Comparison of ENCODE assay signal across 13 cellular contexts in the genomic region with DNA sequence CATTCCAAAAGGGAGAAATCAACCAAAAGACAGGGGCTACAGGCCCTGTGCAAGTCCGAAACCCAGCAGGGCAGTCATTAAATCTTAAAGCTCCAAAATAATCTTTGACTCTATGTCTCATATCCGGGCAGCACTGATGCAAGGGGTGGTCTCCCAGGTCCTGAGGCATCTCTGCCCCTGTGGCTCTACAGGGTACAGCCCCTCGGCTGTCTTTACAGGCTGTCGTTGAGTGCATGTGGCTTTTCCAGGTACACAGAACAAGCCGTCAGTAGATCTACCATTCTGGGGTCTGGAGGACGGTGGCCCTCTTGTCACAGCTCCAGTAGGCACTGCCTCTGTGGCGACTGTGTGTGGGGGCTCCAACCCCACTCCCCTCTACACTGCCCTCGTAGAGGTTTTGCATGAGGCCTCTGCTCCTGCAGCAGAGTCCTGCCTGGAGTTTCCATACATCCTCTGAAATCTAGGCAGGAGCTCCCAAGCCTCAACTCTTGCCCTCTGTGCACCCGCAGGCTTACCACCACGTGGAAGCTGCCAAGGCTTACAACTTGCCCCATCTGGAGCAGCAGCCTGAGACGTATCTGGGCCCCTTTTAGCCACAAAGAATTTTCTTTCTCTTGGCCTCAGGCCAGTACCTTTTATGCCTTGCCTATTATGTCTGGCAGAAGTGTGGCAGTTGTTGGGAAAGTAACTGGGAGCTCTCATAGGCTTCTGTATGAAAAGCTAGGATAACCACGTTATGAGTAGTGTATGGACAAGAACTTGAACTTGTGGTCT. TPM values are rescaled to one million over a fixed set of nuclear protein-coding genes. Genes with fewer than 3 reads are reported as not detected.
DNase-seq lines count a peak whose midpoint lies in the region; ATAC-seq and TF ChIP-seq lines count a peak whose summit lies in the region.
"Had no signal": no experiment of that assay in that cellular context is flagged by ENCODE, and none has a peak within 500 bp of the region (broad histone marks: within the 10 kb centered on the region; RNA-seq: fewer than 3 reads in every experiment).

No MANE protein-coding gene starts in this region.

- CTCF ChIA-PET in CD8-positive, alpha-beta T cell (lab: Charles Lee): interaction anchor here (0.6 kb wide), 1 partner anchor 272 kb away, joined by 3 read pairs; no protein-coding TSS in a partner anchor

- WGBS in HUES64: 76% methylated on average over 12 of the region's 12 CpGs

- POLR2A ChIA-PET in CD8-positive, alpha-beta T cell (lab: Charles Lee): interaction anchor here (1.2 kb wide), 1 partner anchor 28 kb away, joined by 4 read pairs; no protein-coding TSS in a partner anchor

- H3K4me1 Mint-ChIP-seq in CD8-positive, alpha-beta T cell (ENCODE audit: low read depth): peaks cover 43% of the 10 kb centered on the region

- H3K4me1 ChIP-seq in HUES64 (ENCODE audit: insufficient read depth, low read length): peaks cover 44% of the 10 kb centered on the region
- H3K4me1 ChIP-seq in SJCRH30: peaks cover 13% of the 10 kb centered on the region
- no peaks in the 10 kb centered on the region for H3K4me1 ChIP-seq in CD8-positive, alpha-beta T cell (ENCODE audit: insufficient read depth, low read length)

- H3K36me3 Mint-ChIP-seq in CD8-positive, alpha-beta T cell: no peaks in the 10 kb centered on the region

- H3K9me3 Mint-ChIP-seq in CD8-positive, alpha-beta T cell: no peaks in the 10 kb centered on the region
- H3K9me3 Mint-ChIP-seq: activated CD4-positive, alpha-beta T cell treated with anti-CD3 and anti-CD28 coated beads, Interleukin-2, amount 10 ng/mL, durations not matched to agents 24 days and 14 days had no signal

- H3K27me3 ChIP-seq in HUES64 (ENCODE audit: insufficient read depth, low read length) (no peaks in the 10 kb centered on the region), SJCRH30 (no peaks in the 10 kb centered on the region), dorsolateral prefrontal cortex (no peaks in the 10 kb centered on the region)
- H3K27me3 ChIP-seq in CD8-positive, alpha-beta T cell (ENCODE audit: insufficient read depth, low read length): no peaks in the 10 kb centered on the region
- H3K27me3 ChIP-seq: spleen had no signal

- intact Hi-C loops in dorsolateral prefrontal cortex (cut with DNase I): loop anchor here in 1 of 2 donors (10.0 kb wide), 1 partner anchor 252 kb away; no protein-coding TSS in a partner anchor
- intact Hi-C loops in CD8-positive, alpha-beta T cell (cut with DNase I, micrococcal nuclease): no loop called here

- H3K36me3 ChIP-seq in HUES64 (ENCODE audit: insufficient read depth, low read length) (no peaks in the 10 kb centered on the region), SJCRH30 (no peaks in the 10 kb centered on the region)
- H3K36me3 ChIP-seq in CD8-positive, alpha-beta T cell (ENCODE audit: insufficient read depth, low read length): no peaks in the 10 kb centered on the region
- H3K36me3 ChIP-seq: spleen had no signal

- H3K4me3 ChIP-seq in HUES64 (ENCODE audit: low read length) (no peak overlapping the region), SJCRH30 (no peak overlapping the region), dorsolateral prefrontal cortex (no peak overlapping the region)
- H3K4me3 ChIP-seq in CD8-positive, alpha-beta T cell (ENCODE audit: low read depth, low read length): no peak overlapping the region
- H3K4me3 ChIP-seq: spleen had no signal

- TF ChIP-seq CTCF in dorsolateral prefrontal cortex (IDR thresholded peaks at IDR 0.05 in 54 of 56, conservative IDR thresholded peaks at IDR 0.05 in 2 of 56; ENCODE audit: low read depth in 1 of 56, partially characterized antibody in 56 of 56): no peak
- TF ChIP-seq CTCF in CD8-positive, alpha-beta T cell (IDR thresholded peaks at IDR 0.05): no peak

- H3K4me3 Mint-ChIP-seq in CD8-positive, alpha-beta T cell: no peak overlapping the region
- H3K4me3 Mint-ChIP-seq: activated CD4-positive, alpha-beta T cell treated with anti-CD3 and anti-CD28 coated beads, Interleukin-2, amount 10 ng/mL, durations not matched to agents 24 days and 14 days had no signal

- no peak for ATAC-seq in CD8-positive, alpha-beta T cell

- no peaks in the 10 kb centered on the region for H3K9me3 ChIP-seq in HUES64 (ENCODE audit: insufficient read depth, low read depth, low read length)
- H3K9me3 ChIP-seq in SJCRH30 (replicated peaks): no peaks in the 10 kb centered on the region
- no peaks in the 10 kb centered on the region for H3K9me3 ChIP-seq in CD8-positive, alpha-beta T cell (ENCODE audit: low read length)
- H3K9me3 ChIP-seq: spleen had no signal

- H3K27ac ChIP-seq in HUES64 (ENCODE audit: low read depth, low read length) (0 out of 2 replicates have a peak overlapping the region, but pooled peaks have one; percentile 12), SJCRH30 (peak overlapping the region; percentile 11; the same call in 1 of the 2 replicates), dorsolateral prefrontal cortex (peak overlapping the region in 9 of 59 donors; percentile 5 to 44 (median 26))
- no peak overlapping the region for H3K27ac ChIP-seq in CD8-positive, alpha-beta T cell (ENCODE audit: low read depth, low read length)
- H3K27ac ChIP-seq: spleen had no signal

- H3K9ac ChIP-seq in HUES64 (ENCODE audit: low read depth, low read length): no peak overlapping the region

- no peaks in the 10 kb centered on the region for H3K27me3 Mint-ChIP-seq in CD8-positive, alpha-beta T cell (ENCODE audit: low read depth)
- H3K27me3 Mint-ChIP-seq: activated CD4-positive, alpha-beta T cell treated with anti-CD3 and anti-CD28 coated beads, Interleukin-2, amount 10 ng/mL, durations not matched to agents 24 days and 14 days had no signal

- peak; percentile 55 for DNase-seq in EH (ENCODE audit: low read depth)
- peak; percentile 81 to 91 for DNase-seq in SJCRH30
- peak; percentile 56 for DNase-seq in islet precursor cell
- DNase-seq in dorsolateral prefrontal cortex: no peak
- DNase-seq in CD8-positive, alpha-beta T cell: no peak
- DNase-seq in activated T-cell treated with anti-CD3 and anti-CD28 coated beads, Interleukin-2, amount 50 U/mL, for 48 hours: no peak
- DNase-seq in HuH-7 (ENCODE audit: low spot score): no peak
- DNase-seq: activated CD4-positive, alpha-beta T cell treated with anti-CD3 and anti-CD28 coated beads, Interleukin-2, amount 10 ng/mL, durations not matched to agents 24 days and 14 days; cerebellar nuclear complex; kidney; NCI-H526; spleen had no signal

- no peak overlapping the region for H3K27ac Mint-ChIP-seq in CD8-positive, alpha-beta T cell
- H3K27ac Mint-ChIP-seq: activated CD4-positive, alpha-beta T cell treated with anti-CD3 and anti-CD28 coated beads, Interleukin-2, amount 10 ng/mL, durations not matched to agents 24 days and 14 days had no signal

RNA-seq across cellular contexts. Expression of a gene that starts 52.5 kb away (rescaled TPM):
- 13.2 TPM for polyA plus RNA-seq in HUES64 (2013, experiment 1 of 2)
- polyA plus RNA-seq in HUES64 (2013, experiment 2 of 2): 14.4 TPM
- total RNA-seq in SJCRH30 (2014; rRNA removed; shearing (Covaris generic)): 16.6 and 16.8 TPM in 2 replicates
- 10 to 100 TPM; 14.7 to 50.1 (median 30.5) TPM for total RNA-seq in dorsolateral prefrontal cortex
- total RNA-seq in CD8-positive, alpha-beta T cell: 10 to 100 TPM; 18.5 to 23.9 TPM

Comparison
In these comparisons a context has a peak if more than half of its experiments do, and no peak if none do; other contexts are left out.
1. DNase-seq: peak in EH (single experiment), SJCRH30 (2 of 2) and islet precursor cell (single experiment); none in dorsolateral prefrontal cortex (0 of 10), CD8-positive, alpha-beta T cell (0 of 7), activated T-cell treated with anti-CD3 and anti-CD28 coated beads, Interleukin-2, amount 50 U/mL, for 48 hours (0 of 2) and HuH-7 (single experiment).